8 cellular contexts compared by ENCODE assay signal in the genomic region with DNA sequence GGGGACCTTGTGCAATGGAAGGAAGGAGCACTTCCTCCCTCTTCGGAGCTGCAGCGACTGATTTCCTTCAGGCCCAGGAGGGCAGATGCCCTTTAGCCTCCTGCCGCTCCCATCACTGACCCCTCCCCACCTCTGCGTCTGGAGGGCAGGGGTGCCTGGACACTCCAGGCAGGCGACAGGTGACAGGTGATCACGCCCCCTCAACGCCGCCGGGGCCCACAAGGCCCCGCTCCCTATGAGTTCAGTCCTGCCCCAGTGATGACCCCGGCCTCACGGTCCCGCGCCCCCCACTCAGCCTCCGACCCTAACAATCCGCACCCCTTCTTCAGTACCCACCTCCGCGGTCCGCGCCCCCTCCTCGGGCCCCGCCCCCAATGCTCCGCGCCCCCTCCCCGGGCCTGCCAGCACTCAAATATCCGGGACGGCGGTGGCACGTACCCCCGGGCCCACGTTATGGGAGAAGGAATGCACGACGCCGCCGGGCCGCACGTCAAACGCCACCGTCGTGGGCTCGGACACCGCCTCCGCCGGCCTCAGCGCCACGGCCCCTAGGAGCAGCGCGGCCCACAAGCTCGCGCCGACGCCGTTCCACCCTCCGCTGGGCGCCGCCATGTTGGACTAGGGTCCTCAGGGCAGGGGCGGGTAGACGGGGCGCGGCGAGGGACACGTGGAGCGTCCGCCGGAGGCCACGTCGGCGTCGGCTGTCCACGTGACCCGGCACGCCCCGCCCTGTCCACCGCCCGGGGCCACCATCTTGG. TPM values are rescaled to one million over a fixed set of nuclear protein-coding genes. Genes with fewer than 3 reads are reported as not detected.
DNase-seq lines count a peak whose midpoint lies in the region; TF ChIP-seq lines count a peak whose summit lies in the region.

A gene (minus strand): TSS at position 620 of the 758 bp plus-strand sequence. CDS start 8 bp downstream, at position 612.

- H3K4me1 ChIP-seq in osteoblast (ENCODE audit: insufficient read depth, low read length) = peaks cover 14% of the 10 kb centered on the region

- DNase-seq in G401 (ENCODE audit: low spot score) (peak; percentile 83), HFF-Myc (ENCODE audit: extremely low read depth, low read depth) (peak; percentile 48), NCI-H1105 treated with DMSO at 0.1 percent for 48 hours (lab: John Stamatoyannopoulos, UW) (peak; percentile 85), SKM-1 (lab: John Stamatoyannopoulos, UW; ENCODE audit: unreplicated experiment) (peak; percentile 71), glomerular visceral epithelial cell (ENCODE audit: extremely low spot score) (peak; percentile 92), osteoblast (ENCODE audit: insufficient read length, low spot score, missing footprints) (peak; percentile 100)

- peak within 1 kb of the TSS; percentile 97 for H3K4me3 ChIP-seq in HFF-Myc (replicated peaks; ENCODE audit: low read depth, low read length)
- peak within 1 kb of the TSS; percentile 97 for H3K4me3 ChIP-seq in osteoblast (ENCODE audit: insufficient read depth, low read length)

- H3K4me2 ChIP-seq in osteoblast (ENCODE audit: insufficient read depth, low read length) = peak within 1 kb of the TSS; percentile 97

- no peaks in the 10 kb centered on the region for H3K27me3 Mint-ChIP-seq in activated naive CD4-positive, alpha-beta T cell treated with anti-CD3 and anti-CD28 coated beads, Interleukin-2, amount 50 U/mL, for 24 hours

- H3K27ac ChIP-seq in osteoblast (ENCODE audit: low read depth, low read length) (peak within 1 kb of the TSS; percentile 79), temporal lobe (ENCODE audit: low read depth, low read length) (no peak within 1 kb of the TSS)

- in situ Hi-C loops in G401 (cut with HindIII; ENCODE audit: low sequenced_read_pairs) = no loop called here

- no peaks in the 10 kb centered on the region for H3K9me3 ChIP-seq in osteoblast (ENCODE audit: low read depth, low read length)

- H3K9me3 Mint-ChIP-seq in activated naive CD4-positive, alpha-beta T cell treated with anti-CD3 and anti-CD28 coated beads, Interleukin-2, amount 50 U/mL, for 24 hours = no peaks in the 10 kb centered on the region

- peak within 1 kb of the TSS; percentile 91 for H3K4me3 Mint-ChIP-seq in activated naive CD4-positive, alpha-beta T cell treated with anti-CD3 and anti-CD28 coated beads, Interleukin-2, amount 50 U/mL, for 24 hours

- no peaks in the 10 kb centered on the region for H3K27me3 ChIP-seq in osteoblast (ENCODE audit: insufficient read depth, low read length)

- peaks cover 14% of the 10 kb centered on the region for H3K4me1 Mint-ChIP-seq in activated naive CD4-positive, alpha-beta T cell treated with anti-CD3 and anti-CD28 coated beads, Interleukin-2, amount 50 U/mL, for 24 hours

- peak within 1 kb of the TSS; percentile 67 for H2AFZ ChIP-seq in osteoblast (ENCODE audit: low read length)

- H3K27ac Mint-ChIP-seq in activated naive CD4-positive, alpha-beta T cell treated with anti-CD3 and anti-CD28 coated beads, Interleukin-2, amount 50 U/mL, for 24 hours = peak within 1 kb of the TSS; percentile 82

- peaks cover 5% of the 10 kb centered on the region for H4K20me1 ChIP-seq in osteoblast (ENCODE audit: insufficient read depth, low read length)

- peaks cover 32% of the 10 kb centered on the region for H3K36me3 ChIP-seq in osteoblast (ENCODE audit: insufficient read depth, low read length)

- peaks cover 36% of the 10 kb centered on the region for H3K79me2 ChIP-seq in osteoblast (ENCODE audit: insufficient read depth, low read length)

- TF ChIP-seq CTCF in HFF-Myc (IDR thresholded peaks at IDR 0.05; ENCODE audit: low read depth, low read length, missing control alignments) (no peak), osteoblast (IDR thresholded peaks at IDR 0.05; ENCODE audit: extremely low read depth, low read depth, low read length) (no peak)

- H3K36me3 Mint-ChIP-seq in activated naive CD4-positive, alpha-beta T cell treated with anti-CD3 and anti-CD28 coated beads, Interleukin-2, amount 50 U/mL, for 24 hours = peaks cover 3% of the 10 kb centered on the region

RNA-seq across cellular contexts. Expression of the gene that starts here (rescaled TPM):
- total RNA-seq in G401 (2014; rRNA removed; shearing (Covaris generic)) = 182 and 187 TPM in 2 replicates
- total RNA-seq in osteoblast = 152 and 161 TPM in 2 replicates
- 36.1 TPM for total RNA-seq in temporal lobe

Comparison
In these comparisons a context has a peak if more than half of its experiments do, and no peak if none do; other contexts are left out.
1. DNase-seq: peak in every context shown above with its lines; median percentile 100 in osteoblast; 92 in glomerular visceral epithelial cell; 85 in NCI-H1105 treated with DMSO at 0.1 percent for 48 hours; 83 in G401; 71 in SKM-1; 48 in HFF-Myc.